In genomic region chr12:88951860-88952483, GRCh38 we compare ENCODE assay signal across 2 cellular contexts.
TF ChIP-seq lines count a peak whose summit lies in the region.

No MANE protein-coding gene starts in this region.

TF ChIP-seq in GM23338, 12 proteins besides CTCF, POLR2A, EP300 and RAD21:
- TF ChIP-seq POLR2AphosphoS5 (IDR thresholded peaks at IDR 0.05; ENCODE audit: low read depth) (no peak), ZNF462 (CRISPR knock-in tag; IDR thresholded peaks at IDR 0.05) (0 out of 2 replicates have a peak, but pooled peaks have one; percentile 7), EZH2 (IDR thresholded peaks at IDR 0.05; ENCODE audit: low read depth, unreplicated experiment) (no peak), EZH2phosphoT487 (IDR thresholded peaks at IDR 0.05; ENCODE audit: unreplicated experiment) (no peak), NANOG (IDR thresholded peaks at IDR 0.05; ENCODE audit: borderline replicate concordance) (peak; percentile 70; the same call in 1 of the 2 replicates), JUNB (IDR thresholded peaks at IDR 0.05; ENCODE audit: unreplicated experiment) (no peak), CREB1 (CRISPR knock-in tag; IDR thresholded peaks at IDR 0.05; ENCODE audit: low read depth) (no peak)
- TF ChIP-seq, protein P1, sequence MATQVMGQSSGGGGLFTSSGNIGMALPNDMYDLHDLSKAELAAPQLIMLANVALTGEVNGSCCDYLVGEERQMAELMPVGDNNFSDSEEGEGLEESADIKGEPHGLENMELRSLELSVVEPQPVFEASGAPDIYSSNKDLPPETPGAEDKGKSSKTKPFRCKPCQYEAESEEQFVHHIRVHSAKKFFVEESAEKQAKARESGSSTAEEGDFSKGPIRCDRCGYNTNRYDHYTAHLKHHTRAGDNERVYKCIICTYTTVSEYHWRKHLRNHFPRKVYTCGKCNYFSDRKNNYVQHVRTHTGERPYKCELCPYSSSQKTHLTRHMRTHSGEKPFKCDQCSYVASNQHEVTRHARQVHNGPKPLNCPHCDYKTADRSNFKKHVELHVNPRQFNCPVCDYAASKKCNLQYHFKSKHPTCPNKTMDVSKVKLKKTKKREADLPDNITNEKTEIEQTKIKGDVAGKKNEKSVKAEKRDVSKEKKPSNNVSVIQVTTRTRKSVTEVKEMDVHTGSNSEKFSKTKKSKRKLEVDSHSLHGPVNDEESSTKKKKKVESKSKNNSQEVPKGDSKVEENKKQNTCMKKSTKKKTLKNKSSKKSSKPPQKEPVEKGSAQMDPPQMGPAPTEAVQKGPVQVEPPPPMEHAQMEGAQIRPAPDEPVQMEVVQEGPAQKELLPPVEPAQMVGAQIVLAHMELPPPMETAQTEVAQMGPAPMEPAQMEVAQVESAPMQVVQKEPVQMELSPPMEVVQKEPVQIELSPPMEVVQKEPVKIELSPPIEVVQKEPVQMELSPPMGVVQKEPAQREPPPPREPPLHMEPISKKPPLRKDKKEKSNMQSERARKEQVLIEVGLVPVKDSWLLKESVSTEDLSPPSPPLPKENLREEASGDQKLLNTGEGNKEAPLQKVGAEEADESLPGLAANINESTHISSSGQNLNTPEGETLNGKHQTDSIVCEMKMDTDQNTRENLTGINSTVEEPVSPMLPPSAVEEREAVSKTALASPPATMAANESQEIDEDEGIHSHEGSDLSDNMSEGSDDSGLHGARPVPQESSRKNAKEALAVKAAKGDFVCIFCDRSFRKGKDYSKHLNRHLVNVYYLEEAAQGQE (IDR thresholded peaks at IDR 0.05; ENCODE audit: unreplicated experiment), result no peak

TF ChIP-seq in H1, 55 proteins besides CTCF, POLR2A, EP300 and RAD21:
- TF ChIP-seq TCF12 (IDR thresholded peaks at IDR 0.05; ENCODE audit: low read depth, low read length) (0 out of 2 replicates have a peak, but pooled peaks have one; percentile 12), CREB1 (IDR thresholded peaks at IDR 0.05) (no peak), SP1 (IDR thresholded peaks at IDR 0.05; ENCODE audit: low read depth, low read length) (0 out of 2 replicates have a peak, but pooled peaks have one; percentile 45), NANOG (IDR thresholded peaks at IDR 0.05; ENCODE audit: insufficient read depth, low read depth, low read length, poor library complexity, severe bottlenecking) (peak; percentile 26), CHD7 (IDR thresholded peaks at IDR 0.05; ENCODE audit: insufficient replicate concordance, low read length) (peak; percentile 80), EGR1 (IDR thresholded peaks at IDR 0.05; ENCODE audit: borderline replicate concordance, low read depth, low read length) (no peak), HDAC2 (IDR thresholded peaks at IDR 0.05; ENCODE audit: borderline replicate concordance in 1 of 2, low read depth in 2 of 2, low read length in 2 of 2) (0 out of 4 replicates have a peak, but pooled peaks of 1 of the 2 experiments have one; percentile 74)
